31 cellular contexts compared by ENCODE assay signal in the genomic region with DNA sequence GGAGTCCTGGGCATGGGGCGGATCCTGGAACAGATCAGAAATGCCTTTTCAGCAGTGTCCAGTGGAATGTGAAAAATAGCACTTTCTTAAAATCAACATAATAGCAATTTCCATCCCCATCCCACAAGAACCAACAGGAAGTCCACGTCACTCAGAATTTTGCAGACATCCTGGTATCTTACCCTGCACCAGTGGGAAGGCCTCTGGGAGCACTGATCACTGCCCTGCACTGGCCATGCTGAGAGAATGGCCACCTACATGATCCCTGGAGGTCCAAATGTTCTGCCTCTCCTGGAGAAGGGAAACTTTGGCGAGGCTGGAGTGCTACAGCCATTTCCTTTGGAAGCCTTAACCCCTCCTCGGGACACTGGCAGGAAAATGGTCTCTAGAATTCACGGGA.
"Had no signal": no experiment of that assay in that cellular context is flagged by ENCODE, and none has a peak within 500 bp of the region (broad histone marks: within the 10 kb centered on the region; RNA-seq: fewer than 3 reads in every experiment).

No MANE protein-coding gene starts in this region.

- H3K4me3 ChIP-seq: cardiac muscle cell, SJSA1 had no signal

- H3K4me3 Mint-ChIP-seq: activated CD4-positive, alpha-beta memory T cell treated with anti-CD3 and anti-CD28 coated beads, Interleukin-2, amount 10 ng/mL, durations not matched to agents 7 days and 5 days; activated CD4-positive, alpha-beta T cell treated with anti-CD3 and anti-CD28 coated beads for 36 hours; activated naive CD4-positive, alpha-beta T cell treated with anti-CD3 and anti-CD28 coated beads, Interleukin-2, amount 10 ng/mL, durations not matched to agents 7 days and 5 days; activated naive CD8-positive, alpha-beta T cell treated with anti-CD3 and anti-CD28 coated beads for 36 hours; activated T-helper 17 cell treated with anti-CD3 and anti-CD28 coated beads, Interleukin-2, amount 50 U/mL, for 72 hours; IgD-negative memory B cell; T-helper 1 cell treated with Interleukin-12 subunit alpha and Interleukin-12 subunit beta and Interleukin-4 antibody, amounts not matched to agents 30 μg/mL and 1 μg/mL, for 36 hours had no signal

- ATAC-seq: activated CD4-positive, alpha-beta T cell treated with anti-CD3 and anti-CD28 coated beads for 36 hours; activated T-helper 17 cell treated with anti-CD3 and anti-CD28 coated beads, Interleukin-2, amount 50 U/mL, for 72 hours; Panc1; SK-N-SH treated with all-trans-retinoic acid at 6 μM for 48 hours had no signal

- H3K27ac Mint-ChIP-seq: activated CD4-positive, alpha-beta memory T cell treated with anti-CD3 and anti-CD28 coated beads, Interleukin-2, amount 10 ng/mL, durations not matched to agents 7 days and 5 days; activated CD4-positive, alpha-beta T cell treated with anti-CD3 and anti-CD28 coated beads for 36 hours; activated naive CD4-positive, alpha-beta T cell treated with anti-CD3 and anti-CD28 coated beads, Interleukin-2, amount 10 ng/mL, durations not matched to agents 7 days and 5 days; activated naive CD8-positive, alpha-beta T cell treated with anti-CD3 and anti-CD28 coated beads for 36 hours; activated T-helper 17 cell treated with anti-CD3 and anti-CD28 coated beads, Interleukin-2, amount 50 U/mL, for 72 hours; IgD-negative memory B cell; T-helper 1 cell treated with Interleukin-12 subunit alpha and Interleukin-12 subunit beta and Interleukin-4 antibody, amounts not matched to agents 30 μg/mL and 1 μg/mL, for 36 hours had no signal

- H3K27me3 Mint-ChIP-seq: activated CD4-positive, alpha-beta memory T cell treated with anti-CD3 and anti-CD28 coated beads, Interleukin-2, amount 10 ng/mL, durations not matched to agents 7 days and 5 days; activated naive CD4-positive, alpha-beta T cell treated with anti-CD3 and anti-CD28 coated beads, Interleukin-2, amount 10 ng/mL, durations not matched to agents 7 days and 5 days; activated naive CD8-positive, alpha-beta T cell treated with anti-CD3 and anti-CD28 coated beads for 36 hours had no signal

- H3K36me3 Mint-ChIP-seq: activated naive CD4-positive, alpha-beta T cell treated with anti-CD3 and anti-CD28 coated beads, Interleukin-2, amount 10 ng/mL, durations not matched to agents 7 days and 5 days; activated naive CD8-positive, alpha-beta T cell treated with anti-CD3 and anti-CD28 coated beads for 36 hours; IgD-negative memory B cell had no signal

- H3K36me3 ChIP-seq: brain microvascular endothelial cell, cardiac muscle cell, SJSA1 had no signal

- H3K27me3 ChIP-seq: brain microvascular endothelial cell, cardiac muscle cell, SJSA1 had no signal

- H3K4me1 ChIP-seq: SJSA1 had no signal

- H3K27ac ChIP-seq: brain microvascular endothelial cell, cardiac muscle cell, SJSA1 had no signal

- H3K4me1 Mint-ChIP-seq: activated CD4-positive, alpha-beta memory T cell treated with anti-CD3 and anti-CD28 coated beads, Interleukin-2, amount 10 ng/mL, durations not matched to agents 7 days and 5 days; activated CD4-positive, alpha-beta T cell treated with anti-CD3 and anti-CD28 coated beads for 36 hours; activated naive CD4-positive, alpha-beta T cell treated with anti-CD3 and anti-CD28 coated beads, Interleukin-2, amount 10 ng/mL, durations not matched to agents 7 days and 5 days; activated naive CD8-positive, alpha-beta T cell treated with anti-CD3 and anti-CD28 coated beads for 36 hours; activated T-helper 17 cell treated with anti-CD3 and anti-CD28 coated beads, Interleukin-2, amount 50 U/mL, for 72 hours; IgD-negative memory B cell had no signal

- DNase-seq: activated CD4-positive, alpha-beta memory T cell treated with anti-CD3 and anti-CD28 coated beads, Interleukin-2, amount 10 ng/mL, durations not matched to agents 7 days and 5 days; activated CD4-positive, alpha-beta T cell treated with anti-CD3 and anti-CD28 coated beads for 36 hours; activated CD4-positive, alpha-beta T cell treated with anti-CD3 and anti-CD28 coated beads, Interleukin-2, amount 50 U/mL, for 1 hour; activated CD4-positive, CD25-positive, alpha-beta regulatory T cell; activated gamma-delta T cell; activated naive CD4-positive, alpha-beta T cell treated with anti-CD3 and anti-CD28 coated beads, Interleukin-2, amount 10 ng/mL, durations not matched to agents 7 days and 5 days; activated naive CD8-positive, alpha-beta T cell treated with anti-CD3 and anti-CD28 coated beads for 36 hours; activated T-cell treated with anti-CD3 and anti-CD28 coated beads for 4 hours; activated T-cell treated with anti-CD3 and anti-CD28 coated beads, Interleukin-2, amount 50 U/mL, for 48 hours; brain microvascular endothelial cell; KG1; NCI-H1048; NCI-H1417; NCI-H2029; NCI-H2107; NCI-H2171 treated with DMSO at 0.1 percent for 48 hours; NCI-H226; NCI-H526; NCI-H774; NK-92 treated with Interleukin-12 subunit alpha and Interleukin-12 subunit beta, amount 100 ng/mL, for 24 hours; OCI-M1; RPMI8226; SHP77; SW 1271 had no signal

- H3K9me3 Mint-ChIP-seq: activated CD4-positive, alpha-beta memory T cell treated with anti-CD3 and anti-CD28 coated beads, Interleukin-2, amount 10 ng/mL, durations not matched to agents 7 days and 5 days; activated naive CD4-positive, alpha-beta T cell treated with anti-CD3 and anti-CD28 coated beads, Interleukin-2, amount 10 ng/mL, durations not matched to agents 7 days and 5 days; activated naive CD8-positive, alpha-beta T cell treated with anti-CD3 and anti-CD28 coated beads for 36 hours; activated T-helper 17 cell treated with anti-CD3 and anti-CD28 coated beads, Interleukin-2, amount 50 U/mL, for 72 hours; T-helper 1 cell treated with Interleukin-12 subunit alpha and Interleukin-12 subunit beta and Interleukin-4 antibody, amounts not matched to agents 30 μg/mL and 1 μg/mL, for 36 hours had no signal
